In genomic region chr21:37119421-37120218, GRCh38 we compare ENCODE assay signal across 10 cellular contexts.
DNase-seq lines count a peak whose midpoint lies in the region; ATAC-seq and TF ChIP-seq lines count a peak whose summit lies in the region.
"Had no signal": no experiment of that assay in that cellular context is flagged by ENCODE, and none has a peak within 500 bp of the region (broad histone marks: within the 10 kb centered on the region; RNA-seq: fewer than 3 reads in every experiment).

No MANE protein-coding gene starts in this region.

- H3K4me3 Mint-ChIP-seq in T-helper 2 cell treated with Interferon-gamma antibody and Interleukin-4, amounts not matched to agents 5 μg/mL and 100 μg/mL, for 36 hours = peak overlapping the region; percentile 19
- peak overlapping the region; percentile 9 for H3K4me3 Mint-ChIP-seq in stimulated activated effector memory CD8-positive, alpha-beta T cell treated with anti-CD3 and anti-CD28 coated beads, Interleukin-12 subunit alpha, Interleukin-12 subunit beta, amount 100 ng/mL, for 72 hours
- H3K4me3 Mint-ChIP-seq: IgD-negative memory B cell had no signal

- H3K36me3 Mint-ChIP-seq in T-helper 2 cell treated with Interferon-gamma antibody and Interleukin-4, amounts not matched to agents 5 μg/mL and 100 μg/mL, for 36 hours (ENCODE audit: low read depth) = peaks cover 14% of the 10 kb centered on the region
- H3K36me3 Mint-ChIP-seq in stimulated activated effector memory CD8-positive, alpha-beta T cell treated with anti-CD3 and anti-CD28 coated beads, Interleukin-12 subunit alpha, Interleukin-12 subunit beta, amount 100 ng/mL, for 72 hours = peaks cover 37% of the 10 kb centered on the region

- peak; percentile 30 for TF ChIP-seq CTCF in fibroblast of pulmonary artery (IDR thresholded peaks at IDR 0.05; ENCODE audit: low read length, missing control alignments)

- H3K4me1 Mint-ChIP-seq in T-helper 2 cell treated with Interferon-gamma antibody and Interleukin-4, amounts not matched to agents 5 μg/mL and 100 μg/mL, for 36 hours (ENCODE audit: low read depth) = peaks cover 25% of the 10 kb centered on the region
- H3K4me1 Mint-ChIP-seq in stimulated activated effector memory CD8-positive, alpha-beta T cell treated with anti-CD3 and anti-CD28 coated beads, Interleukin-12 subunit alpha, Interleukin-12 subunit beta, amount 100 ng/mL, for 72 hours = peaks cover 27% of the 10 kb centered on the region

- no peak overlapping the region for H3K4me3 ChIP-seq in fibroblast of pulmonary artery (replicated peaks; ENCODE audit: low read depth, low read length)

- H3K27ac Mint-ChIP-seq in T-helper 2 cell treated with Interferon-gamma antibody and Interleukin-4, amounts not matched to agents 5 μg/mL and 100 μg/mL, for 36 hours = peak overlapping the region; percentile 5
- H3K27ac Mint-ChIP-seq in stimulated activated effector memory CD8-positive, alpha-beta T cell treated with anti-CD3 and anti-CD28 coated beads, Interleukin-12 subunit alpha, Interleukin-12 subunit beta, amount 100 ng/mL, for 72 hours = peak overlapping the region; percentile 7
- H3K27ac Mint-ChIP-seq: IgD-negative memory B cell had no signal

- no peaks in the 10 kb centered on the region for H3K9me3 Mint-ChIP-seq in T-helper 2 cell treated with Interferon-gamma antibody and Interleukin-4, amounts not matched to agents 5 μg/mL and 100 μg/mL, for 36 hours
- no peaks in the 10 kb centered on the region for H3K9me3 Mint-ChIP-seq in stimulated activated effector memory CD8-positive, alpha-beta T cell treated with anti-CD3 and anti-CD28 coated beads, Interleukin-12 subunit alpha, Interleukin-12 subunit beta, amount 100 ng/mL, for 72 hours

- peak; percentile 4 for DNase-seq in activated T-cell treated with anti-CD3 and anti-CD28 coated beads for 48 hours (ENCODE audit: low read depth)
- DNase-seq in activated T-cell treated with anti-CD3 and anti-CD28 coated beads for 4 hours = no peak
- DNase-seq in T-helper 2 cell treated with Interferon-gamma antibody and Interleukin-4, amounts not matched to agents 5 μg/mL and 100 μg/mL, for 36 hours (ENCODE audit: low spot score) = peak; percentile 32
- peak; percentile 45 for DNase-seq in fibroblast of pulmonary artery (ENCODE audit: low read depth)
- no peak for DNase-seq in stimulated activated effector memory CD8-positive, alpha-beta T cell treated with anti-CD3 and anti-CD28 coated beads, Interleukin-12 subunit alpha, Interleukin-12 subunit beta, amount 100 ng/mL, for 72 hours (ENCODE audit: low spot score in 2 of 2)
- no peak for DNase-seq in stimulated activated CD4-positive, alpha-beta T cell treated with anti-CD3 and anti-CD28 coated beads, Interleukin-4, amount 100 ng/mL, for 24 hours
- DNase-seq: NCI-H2029 had no signal

- H3K27me3 Mint-ChIP-seq in T-helper 2 cell treated with Interferon-gamma antibody and Interleukin-4, amounts not matched to agents 5 μg/mL and 100 μg/mL, for 36 hours (ENCODE audit: low read depth) = no peaks in the 10 kb centered on the region
- H3K27me3 Mint-ChIP-seq: IgD-negative memory B cell had no signal

- ATAC-seq in stimulated activated effector memory CD8-positive, alpha-beta T cell treated with anti-CD3 and anti-CD28 coated beads, Interleukin-12 subunit alpha, Interleukin-12 subunit beta, amount 100 ng/mL, for 72 hours = peak; percentile 65
- ATAC-seq in HG03460 (IDR thresholded peaks at IDR 0.05; ENCODE audit: unreplicated experiment) (no peak), GM21360 (IDR thresholded peaks at IDR 0.05; ENCODE audit: unreplicated experiment) (no peak)

Comparison
In these comparisons a context has a peak if more than half of its experiments do, and no peak if none do; other contexts are left out.
1. DNase-seq: peak in activated T-cell treated with anti-CD3 and anti-CD28 coated beads for 48 hours (single experiment), T-helper 2 cell treated with Interferon-gamma antibody and Interleukin-4, amounts not matched to agents 5 μg/mL and 100 μg/mL, for 36 hours (single experiment) and fibroblast of pulmonary artery (single experiment); none in activated T-cell treated with anti-CD3 and anti-CD28 coated beads for 4 hours (single experiment), stimulated activated effector memory CD8-positive, alpha-beta T cell treated with anti-CD3 and anti-CD28 coated beads, Interleukin-12 subunit alpha, Interleukin-12 subunit beta, amount 100 ng/mL, for 72 hours (0 of 2) and stimulated activated CD4-positive, alpha-beta T cell treated with anti-CD3 and anti-CD28 coated beads, Interleukin-4, amount 100 ng/mL, for 24 hours (single experiment).